In the genomic region with DNA sequence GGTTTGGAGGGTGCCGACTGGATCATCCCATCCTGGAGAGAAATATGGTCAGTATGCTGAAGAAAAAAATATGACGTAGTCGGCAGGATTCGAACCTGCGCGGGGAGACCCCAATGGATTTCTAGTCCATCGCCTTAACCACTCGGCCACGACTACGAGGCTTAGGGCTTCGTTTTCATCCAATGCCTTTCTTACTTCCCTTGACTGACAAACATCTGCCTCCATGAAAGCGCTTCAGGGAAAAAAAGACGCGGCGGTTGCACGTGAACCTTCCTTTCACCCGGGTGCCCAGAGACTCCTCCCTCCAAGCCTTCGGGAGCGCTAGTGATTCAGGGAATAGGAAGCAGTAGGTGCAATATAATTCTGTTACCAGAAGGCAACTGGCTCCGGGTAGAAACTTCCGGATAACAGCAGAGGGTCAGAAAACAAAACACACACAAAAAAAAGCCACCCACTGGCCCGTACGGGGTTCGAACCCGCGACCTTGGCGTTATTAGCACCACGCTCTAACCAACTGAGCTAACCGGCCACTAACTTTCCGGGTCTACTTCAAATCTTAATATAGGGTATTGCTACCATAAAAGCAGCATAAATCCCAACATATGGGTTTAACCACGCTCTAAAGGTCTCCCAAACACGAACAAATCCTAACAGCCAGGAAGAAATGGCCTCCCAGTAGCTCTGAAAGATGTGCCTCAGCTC, we compare ENCODE assay signal across 1 cellular context.
A peak's percentile ranks its signal among the peaks of the same experiment; 100 is the strongest.
TF ChIP-seq lines count a peak whose summit lies in the region.

No MANE protein-coding gene starts in this region.

TF ChIP-seq in WTC11, 78 proteins besides CTCF, POLR2A, EP300 and RAD21 (continued from another document and continues in another):
- TF ChIP-seq ZNF281 (CRISPR knock-in tag; IDR thresholded peaks at IDR 0.05) (no peak), ZNF317 (CRISPR knock-in tag; IDR thresholded peaks at IDR 0.05; ENCODE audit: borderline replicate concordance, low read depth) (no peak), JUN (CRISPR knock-in tag; IDR thresholded peaks at IDR 0.05) (no peak), ZNF416 (CRISPR knock-in tag; IDR thresholded peaks at IDR 0.05) (peak; percentile 85), ETV6 (CRISPR knock-in tag; IDR thresholded peaks at IDR 0.05) (peak; percentile 74; the same call in 1 of the 2 replicates), E2F5 (CRISPR knock-in tag; IDR thresholded peaks at IDR 0.05) (no peak), AFF4 (CRISPR knock-in tag; IDR thresholded peaks at IDR 0.05; ENCODE audit: borderline replicate concordance) (no peak; the same call in 1 of the 2 replicates), CDX4 (CRISPR knock-in tag; IDR thresholded peaks at IDR 0.05; ENCODE audit: borderline replicate concordance) (peak; percentile 87), FOXP1 (CRISPR knock-in tag; IDR thresholded peaks at IDR 0.05; ENCODE audit: borderline replicate concordance) (no peak), GABPB1 (CRISPR knock-in tag; IDR thresholded peaks at IDR 0.05) (no peak), KAT7 (CRISPR knock-in tag; IDR thresholded peaks at IDR 0.05; ENCODE audit: borderline replicate concordance) (no peak), ZNF138 (CRISPR knock-in tag; conservative IDR thresholded peaks at IDR 0.05) (no peak), JAZF1 (CRISPR knock-in tag; IDR thresholded peaks at IDR 0.05) (peak; percentile 84; the same call in 1 of the 2 replicates), PREB (CRISPR knock-in tag; IDR thresholded peaks at IDR 0.05; ENCODE audit: borderline replicate concordance) (no peak), ZNF512 (CRISPR knock-in tag; IDR thresholded peaks at IDR 0.05; ENCODE audit: borderline replicate concordance) (no peak), TP53 (CRISPR knock-in tag; IDR thresholded peaks at IDR 0.05) (no peak; the same call in 1 of the 2 replicates), IRF2 (CRISPR knock-in tag; IDR thresholded peaks at IDR 0.05; ENCODE audit: borderline replicate concordance, low read depth) (no peak), CREB1 (CRISPR knock-in tag; IDR thresholded peaks at IDR 0.05) (0 out of 2 replicates have a peak, but pooled peaks have one; percentile 31), CREM (CRISPR knock-in tag; IDR thresholded peaks at IDR 0.05) (no peak; the same call in 1 of the 2 replicates), EMX1 (CRISPR knock-in tag; IDR thresholded peaks at IDR 0.05) (peak; percentile 93), ZNF263 (CRISPR knock-in tag; IDR thresholded peaks at IDR 0.05; ENCODE audit: low read depth) (no peak), NFE2L1 (CRISPR knock-in tag; IDR thresholded peaks at IDR 0.05) (no peak), RELA (CRISPR knock-in tag; IDR thresholded peaks at IDR 0.05; ENCODE audit: borderline replicate concordance) (no peak), TCF7 (CRISPR knock-in tag; IDR thresholded peaks at IDR 0.05; ENCODE audit: low read depth) (no peak), PRDM15 (CRISPR knock-in tag; IDR thresholded peaks at IDR 0.05) (no peak)
- TF ChIP-seq, protein P1, sequence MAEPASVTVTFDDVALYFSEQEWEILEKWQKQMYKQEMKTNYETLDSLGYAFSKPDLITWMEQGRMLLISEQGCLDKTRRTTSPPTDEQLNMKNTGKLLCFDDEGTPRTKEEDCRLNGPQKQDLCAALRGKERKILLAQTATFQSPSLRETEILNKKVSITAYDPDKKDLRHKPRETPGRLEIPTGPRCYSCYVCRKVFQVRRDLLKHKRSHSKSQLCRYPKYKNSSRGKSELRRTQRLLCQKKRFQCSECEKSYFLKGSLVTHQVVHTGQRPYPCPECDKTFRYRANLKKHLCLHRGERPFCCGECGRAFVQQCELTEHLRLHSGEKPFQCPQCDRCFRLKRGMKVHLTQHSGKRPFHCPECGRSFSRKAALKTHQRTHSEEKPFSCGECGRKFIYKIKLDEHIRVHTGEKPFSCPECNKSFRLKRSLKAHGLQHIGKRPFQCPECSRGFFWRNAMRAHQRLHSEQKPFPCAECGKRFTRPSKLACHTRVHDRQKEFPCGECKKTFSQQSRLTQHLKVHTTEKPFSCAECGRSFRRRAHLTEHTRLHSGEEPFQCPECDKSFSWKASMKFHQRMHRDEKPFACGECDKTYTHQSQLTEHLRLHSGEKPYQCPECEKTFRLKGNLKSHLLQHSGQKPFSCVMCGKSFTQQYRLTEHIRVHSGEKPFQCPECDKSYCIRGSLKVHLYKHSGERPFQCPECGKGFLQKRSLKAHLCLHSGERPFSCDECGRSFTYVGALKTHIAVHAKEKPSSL (CRISPR knock-in tag; conservative IDR thresholded peaks at IDR 0.05) = peak; percentile 92
- TF ChIP-seq, protein P2, sequence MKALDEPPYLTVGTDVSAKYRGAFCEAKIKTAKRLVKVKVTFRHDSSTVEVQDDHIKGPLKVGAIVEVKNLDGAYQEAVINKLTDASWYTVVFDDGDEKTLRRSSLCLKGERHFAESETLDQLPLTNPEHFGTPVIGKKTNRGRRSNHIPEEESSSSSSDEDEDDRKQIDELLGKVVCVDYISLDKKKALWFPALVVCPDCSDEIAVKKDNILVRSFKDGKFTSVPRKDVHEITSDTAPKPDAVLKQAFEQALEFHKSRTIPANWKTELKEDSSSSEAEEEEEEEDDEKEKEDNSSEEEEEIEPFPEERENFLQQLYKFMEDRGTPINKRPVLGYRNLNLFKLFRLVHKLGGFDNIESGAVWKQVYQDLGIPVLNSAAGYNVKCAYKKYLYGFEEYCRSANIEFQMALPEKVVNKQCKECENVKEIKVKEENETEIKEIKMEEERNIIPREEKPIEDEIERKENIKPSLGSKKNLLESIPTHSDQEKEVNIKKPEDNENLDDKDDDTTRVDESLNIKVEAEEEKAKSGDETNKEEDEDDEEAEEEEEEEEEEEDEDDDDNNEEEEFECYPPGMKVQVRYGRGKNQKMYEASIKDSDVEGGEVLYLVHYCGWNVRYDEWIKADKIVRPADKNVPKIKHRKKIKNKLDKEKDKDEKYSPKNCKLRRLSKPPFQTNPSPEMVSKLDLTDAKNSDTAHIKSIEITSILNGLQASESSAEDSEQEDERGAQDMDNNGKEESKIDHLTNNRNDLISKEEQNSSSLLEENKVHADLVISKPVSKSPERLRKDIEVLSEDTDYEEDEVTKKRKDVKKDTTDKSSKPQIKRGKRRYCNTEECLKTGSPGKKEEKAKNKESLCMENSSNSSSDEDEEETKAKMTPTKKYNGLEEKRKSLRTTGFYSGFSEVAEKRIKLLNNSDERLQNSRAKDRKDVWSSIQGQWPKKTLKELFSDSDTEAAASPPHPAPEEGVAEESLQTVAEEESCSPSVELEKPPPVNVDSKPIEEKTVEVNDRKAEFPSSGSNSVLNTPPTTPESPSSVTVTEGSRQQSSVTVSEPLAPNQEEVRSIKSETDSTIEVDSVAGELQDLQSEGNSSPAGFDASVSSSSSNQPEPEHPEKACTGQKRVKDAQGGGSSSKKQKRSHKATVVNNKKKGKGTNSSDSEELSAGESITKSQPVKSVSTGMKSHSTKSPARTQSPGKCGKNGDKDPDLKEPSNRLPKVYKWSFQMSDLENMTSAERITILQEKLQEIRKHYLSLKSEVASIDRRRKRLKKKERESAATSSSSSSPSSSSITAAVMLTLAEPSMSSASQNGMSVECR (CRISPR knock-in tag; IDR thresholded peaks at IDR 0.05; ENCODE audit: borderline replicate concordance) = no peak
